16 cellular contexts compared by ENCODE assay signal in the genomic region with DNA sequence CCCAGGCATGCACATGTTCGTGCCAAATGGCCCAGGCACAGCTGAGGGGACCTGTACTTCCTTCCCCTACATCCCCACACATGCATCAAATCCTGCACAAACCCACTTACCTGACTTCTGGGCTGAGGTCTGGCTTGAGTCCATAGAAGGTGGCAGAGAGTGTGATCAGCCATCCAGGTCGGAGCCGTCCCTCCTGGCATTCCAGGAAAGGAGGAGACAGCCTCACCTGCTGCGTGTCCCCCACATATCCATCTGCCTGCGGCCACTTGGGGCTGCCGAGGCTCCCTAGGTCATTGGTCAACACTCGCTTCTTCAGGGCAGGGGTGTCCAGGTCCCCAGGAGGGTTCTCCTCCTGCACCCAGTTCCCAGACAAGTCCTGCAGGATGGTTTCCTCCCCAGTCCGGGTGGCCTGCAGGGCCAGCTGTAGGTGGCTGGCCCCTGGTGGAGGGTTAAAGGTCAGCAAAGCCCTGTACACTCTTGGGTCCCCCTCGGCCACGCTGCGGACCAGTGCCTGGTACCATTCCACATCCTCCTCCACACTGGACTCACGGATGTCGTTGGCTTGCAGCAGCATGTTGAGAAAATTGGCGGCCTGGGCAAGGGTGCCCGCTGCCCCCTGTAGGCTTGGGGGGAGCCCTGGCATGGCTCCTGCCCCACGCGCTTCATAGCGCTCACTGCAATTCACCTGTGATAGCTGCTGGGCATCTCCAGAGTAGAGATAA. TPM values are rescaled to one million over a fixed set of nuclear protein-coding genes. Genes with fewer than 3 reads are reported as not detected.
"Had no signal": no experiment of that assay in that cellular context is flagged by ENCODE, and none has a peak within 500 bp of the region (broad histone marks: within the 10 kb centered on the region; RNA-seq: fewer than 3 reads in every experiment).

No MANE protein-coding gene starts in this region.

- H3K9me3 Mint-ChIP-seq: effector memory CD8-positive, alpha-beta T cell; memory B cell; naive B cell had no signal

- H3K27me3 ChIP-seq: ovary, upper lobe of left lung, vagina had no signal

- ATAC-seq: effector memory CD8-positive, alpha-beta T cell; foreskin keratinocyte; left cardiac atrium; lower lobe of right lung had no signal

- H3K4me3 Mint-ChIP-seq: effector memory CD8-positive, alpha-beta T cell; memory B cell; naive B cell had no signal

- H3K36me3 ChIP-seq: left ventricle myocardium inferior, lower lobe of right lung, ovary, upper lobe of left lung, vagina had no signal

- H3K27ac Mint-ChIP-seq: effector memory CD8-positive, alpha-beta T cell; memory B cell; naive B cell had no signal

- H3K9me3 ChIP-seq: left ventricle myocardium inferior, lower lobe of right lung, ovary, upper lobe of left lung, vagina had no signal

- H3K4me3 ChIP-seq: left ventricle myocardium inferior, lower lobe of right lung, ovary, smooth muscle cell, upper lobe of left lung, vagina had no signal

- H3K4me1 Mint-ChIP-seq: memory B cell, naive B cell had no signal

- DNase-seq: effector memory CD8-positive, alpha-beta T cell; foreskin keratinocyte; kidney; left cardiac atrium; left ventricle myocardium inferior; lower lobe of right lung; naive B cell; stimulated activated CD4-positive, alpha-beta T cell treated with anti-CD3 and anti-CD28 coated beads, Interleukin-2, amount 100 ng/mL, for 48 hours; stimulated activated naive CD4-positive, alpha-beta T cell treated with Interleukin-2 at 50 U/mL for 16 hours had no signal

- FAIRE-seq: kidney had no signal

- H3K4me2 ChIP-seq: smooth muscle cell had no signal

- H3K27ac ChIP-seq: epithelial cell of prostate, foreskin keratinocyte, left ventricle myocardium inferior, lower lobe of right lung, ovary, upper lobe of left lung, vagina had no signal

- H3K4me1 ChIP-seq: foreskin keratinocyte, lower lobe of right lung, upper lobe of left lung, vagina had no signal

- H3K36me3 Mint-ChIP-seq: memory B cell, naive B cell had no signal

RNA-seq across cellular contexts. Expression of a gene that starts 0.7 kb away (rescaled TPM):
- total RNA-seq: foreskin keratinocyte, kidney, smooth muscle cell, vagina had no signal
- polyA plus RNA-seq: foreskin keratinocyte, neural cell, smooth muscle cell had no signal
